8 cellular contexts compared by ENCODE assay signal in the genomic region with DNA sequence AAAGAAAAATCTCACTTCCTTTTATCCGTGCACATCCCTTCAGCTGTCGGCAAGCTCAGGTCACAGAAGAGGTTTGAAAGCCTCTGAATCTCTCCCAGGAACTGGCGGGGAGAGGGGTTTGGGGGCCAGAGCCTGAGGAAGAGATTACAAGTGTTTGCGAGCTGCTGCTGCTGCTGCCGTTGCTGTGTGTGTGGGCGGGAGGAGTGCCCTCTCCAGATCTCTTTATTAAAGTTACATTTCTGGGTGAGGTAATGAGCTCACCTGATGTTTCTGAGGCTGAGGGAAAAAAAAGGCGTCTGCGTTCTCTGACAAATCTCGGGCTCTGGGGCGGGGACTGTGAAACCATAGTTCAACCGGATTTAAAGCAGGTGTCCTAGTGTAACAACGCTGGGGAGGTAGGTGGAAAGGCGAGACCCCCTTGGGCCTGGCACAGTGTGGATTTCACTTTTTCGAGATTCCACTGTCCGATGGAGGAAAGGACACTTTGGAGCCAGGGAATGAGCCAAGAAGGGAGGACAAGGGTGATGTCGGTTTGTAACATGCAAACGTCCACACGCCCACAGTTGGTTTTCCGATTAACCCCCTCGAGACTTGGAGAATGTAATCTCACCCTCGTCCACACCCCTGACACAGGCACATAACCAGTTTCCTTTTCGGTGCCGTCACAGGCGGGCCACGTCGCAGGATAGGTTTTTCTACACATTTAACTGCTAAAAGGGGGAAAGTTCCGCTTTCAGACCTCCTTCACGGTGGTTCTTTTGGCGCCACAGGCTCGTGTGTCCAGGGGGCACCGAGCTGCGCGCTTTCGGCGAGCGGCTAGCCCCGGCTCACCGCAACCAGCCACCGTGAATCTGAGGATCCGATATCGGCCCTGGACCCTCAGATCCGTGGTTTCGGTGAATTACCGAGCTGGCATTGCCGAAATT. TPM values are rescaled to one million over a fixed set of nuclear protein-coding genes. Genes with fewer than 3 reads are reported as not detected.
DNase-seq lines count a peak whose midpoint lies in the region; ATAC-seq and TF ChIP-seq lines count a peak whose summit lies in the region.

No MANE protein-coding gene starts in this region.

- peak overlapping the region; percentile 78 for H3K27ac ChIP-seq in HCT116 (ENCODE audit: low read depth, low read length)
- H3K27ac ChIP-seq in MM.1S (ENCODE audit: low read length): peak overlapping the region; percentile 89
- no peak overlapping the region for H3K27ac ChIP-seq in right cardiac atrium (ENCODE audit: low read length)
- H3K27ac ChIP-seq in psoas muscle: no peak overlapping the region

- H4K20me1 ChIP-seq in HCT116 (ENCODE audit: insufficient read depth) (no peaks in the 10 kb centered on the region), MM.1S (ENCODE audit: insufficient read depth, low read length) (no peaks in the 10 kb centered on the region)

- H3K79me2 ChIP-seq in HCT116 (ENCODE audit: insufficient read depth, low read length) (peaks cover 70% of the 10 kb centered on the region), MM.1S (ENCODE audit: low read length) (0 out of 2 replicates have a peak, but pooled peaks cover 6% of the 10 kb centered on the region)

- intact Hi-C loops in HCT116 (cut with micrococcal nuclease) (loop anchor here (2.0 to 10.0 kb wide), 5 partner anchors 32 to 1377 kb away; no protein-coding TSS in a partner anchor), right cardiac atrium (cut with DNase I) (loop anchor here in 1 of 4 donors (10.0 kb wide), 1 partner anchor 156 kb away; no protein-coding TSS in a partner anchor), psoas muscle (cut with DNase I) (no loop called here)

- BruUV-seq in HCT116 (replicated peaks; lab: Mats Ljungman, UMichigan): TSS peak; percentile 30

- POLR2A ChIA-PET in HCT116 (lab: Charles Lee): interaction anchor here (1.1 to 2.4 kb wide), 4 partner anchors 10 to 932 kb away, joined by 3 to 8 read pairs (median 4); no protein-coding TSS in a partner anchor

- no peak for TF ChIP-seq POLR2A in HCT116 (IDR thresholded peaks at IDR 0.05; ENCODE audit: borderline replicate concordance, extremely low read depth, insufficient read depth, insufficient read length)

- H3K36me3 ChIP-seq in GM06990 (ENCODE audit: control insufficient read depth, insufficient read depth, low read length): no peaks in the 10 kb centered on the region
- H3K36me3 ChIP-seq in HCT116 (ENCODE audit: control insufficient read depth in 1 of 2, insufficient read depth in 2 of 2, low read length in 2 of 2): no peaks in the 10 kb centered on the region
- H3K36me3 ChIP-seq in MM.1S (replicated peaks; ENCODE audit: insufficient read depth, low read length): no peaks in the 10 kb centered on the region
- H3K36me3 ChIP-seq in adipocyte (ENCODE audit: control insufficient read depth, insufficient read depth, low read length, severe bottlenecking): no peaks in the 10 kb centered on the region
- H3K36me3 ChIP-seq in psoas muscle (ENCODE audit: insufficient read depth in 1 of 2, low read depth in 1 of 2): no peaks in the 10 kb centered on the region

- H3K4me3 ChIP-seq in GM06990 (replicated peaks; ENCODE audit: low read depth, low read length) (peak overlapping the region; percentile 80), HCT116 (replicated peaks in 1 of 2; ENCODE audit: low read depth in 1 of 2, low read length in 2 of 2) (peak overlapping the region; percentile 74 to 91), MM.1S (ENCODE audit: low read length) (peak overlapping the region; percentile 96), adipocyte (ENCODE audit: low read length) (peak overlapping the region; percentile 97), right cardiac atrium (ENCODE audit: low read length) (peak overlapping the region; percentile 51), psoas muscle (peak overlapping the region; percentile 73)

- no peaks in the 10 kb centered on the region for H3K9me2 ChIP-seq in HCT116 (ENCODE audit: insufficient read depth)
- H3K9me2 ChIP-seq in MM.1S (replicated peaks; ENCODE audit: insufficient read depth, low read length): no peaks in the 10 kb centered on the region

- under 1% methylated on average over 45 of the region's 45 CpGs for WGBS in right cardiac atrium
- 3 to 7% (median 4%) methylated on average over 45 of the region's 45 CpGs for WGBS in psoas muscle, 3 donors

- DNase-seq in GM06990 (ENCODE audit: extremely low read depth, insufficient read length) (peak; percentile 85), HCT116 (ENCODE audit: low read depth, low spot score) (peak; percentile 75), MM.1S (peak; percentile 84), SW480 (ENCODE audit: low spot score) (peak; percentile 72), adipocyte (ENCODE audit: low read depth) (peak; percentile 64), right cardiac atrium (peak; percentile 20 to 62 (median 51)), psoas muscle (peak; percentile 21 to 48), GM19240 (ENCODE audit: insufficient read length, low spot score) (no peak)

- CTCF ChIA-PET in HCT116 (lab: Charles Lee): interaction anchor here (1.0 to 3.7 kb wide), 4 partner anchors 46 to 1267 kb away, joined by 3 to 20 read pairs (median 4); no protein-coding TSS in a partner anchor

- peak overlapping the region; percentile 98 for H3K4me2 ChIP-seq in HCT116 (ENCODE audit: low read length)
- peak overlapping the region; percentile 96 for H3K4me2 ChIP-seq in MM.1S (ENCODE audit: low read depth, low read length)

- H3K9ac ChIP-seq in HCT116 (ENCODE audit: low read length): peak overlapping the region; percentile 86
- H3K9ac ChIP-seq in MM.1S (ENCODE audit: low read length): peak overlapping the region; percentile 87
- H3K9ac ChIP-seq in adipocyte (ENCODE audit: low read length): peak overlapping the region; percentile 95

- no peak for TF ChIP-seq RAD21 in HCT116 (IDR thresholded peaks at IDR 0.05; ENCODE audit: low read depth)

- ATAC-seq in HCT116 (peak; percentile 2; the same call in 1 of the 2 replicates), right cardiac atrium (no peak), psoas muscle (peak in 1 of 4 donors; percentile 8)

- H3K4me1 ChIP-seq in HCT116 (ENCODE audit: control insufficient read depth in 1 of 2, insufficient read depth in 2 of 2, low read length in 2 of 2) (peaks cover 13 to 35% of the 10 kb centered on the region in 2 experiments; a peak in 3 of 4 replicates), MM.1S (ENCODE audit: low read length) (peaks cover 10% of the 10 kb centered on the region), adipocyte (ENCODE audit: control insufficient read depth, insufficient read depth, low read length) (peaks cover 33% of the 10 kb centered on the region), right cardiac atrium (ENCODE audit: control insufficient read depth, insufficient read depth, low read length) (no peaks in the 10 kb centered on the region), psoas muscle (peaks cover 20% of the 10 kb centered on the region)

- no peaks in the 10 kb centered on the region for H3K9me3 ChIP-seq in HCT116 (ENCODE audit: control insufficient read depth in 1 of 2, insufficient read depth in 1 of 2, low read depth in 1 of 2, low read length in 2 of 2)
- no peaks in the 10 kb centered on the region for H3K9me3 ChIP-seq in MM.1S (replicated peaks; ENCODE audit: insufficient read depth, low read length)
- no peaks in the 10 kb centered on the region for H3K9me3 ChIP-seq in adipocyte (ENCODE audit: control insufficient read depth, low read length)
- no peaks in the 10 kb centered on the region for H3K9me3 ChIP-seq in right cardiac atrium (ENCODE audit: control insufficient read depth, low read length)
- no peaks in the 10 kb centered on the region for H3K9me3 ChIP-seq in psoas muscle

- H2AFZ ChIP-seq in HCT116 (ENCODE audit: low read depth, low read length, poor library complexity, severe bottlenecking) (peak overlapping the region; percentile 33), MM.1S (ENCODE audit: low read length) (peak overlapping the region; percentile 95)

- RAD21 ChIA-PET in HCT116 (lab: Charles Lee; ENCODE audit: low non-redundant PET in 1 of 2, low total read pairs in 2 of 2, uncharacterized antibody in 2 of 2, unreplicated experiment in 2 of 2): no interaction called here

- peaks cover 35% of the 10 kb centered on the region for H3F3A ChIP-seq in MM.1S (ENCODE audit: insufficient read depth, low read length)

- TF ChIP-seq CTCF in GM06990 (IDR thresholded peaks at IDR 0.05; ENCODE audit: insufficient read depth, low read length, poor library complexity, severe bottlenecking): no peak
- TF ChIP-seq CTCF in HCT116 (IDR thresholded peaks at IDR 0.05 in 2 of 3, conservative IDR thresholded peaks at IDR 0.05 in 1 of 3; ENCODE audit: borderline replicate concordance in 1 of 3, insufficient read depth in 1 of 3, low read depth in 2 of 3, low read length in 2 of 3): no peak
- no peak for TF ChIP-seq CTCF in MM.1S (IDR thresholded peaks at IDR 0.05; ENCODE audit: low read length)
- TF ChIP-seq CTCF in psoas muscle (IDR thresholded peaks at IDR 0.05): no peak

- no peaks in the 10 kb centered on the region for H3K27me3 ChIP-seq in GM06990 (replicated peaks; ENCODE audit: control insufficient read depth, insufficient read depth, low read length)
- no peaks in the 10 kb centered on the region for H3K27me3 ChIP-seq in HCT116 (ENCODE audit: insufficient read depth, low read length)
- H3K27me3 ChIP-seq in MM.1S (replicated peaks; ENCODE audit: insufficient read depth, low read length): peaks cover 6% of the 10 kb centered on the region; the same call in 1 of the 2 replicates
- H3K27me3 ChIP-seq in adipocyte (replicated peaks; ENCODE audit: control insufficient read depth, insufficient read depth, low read length): no peaks in the 10 kb centered on the region
- H3K27me3 ChIP-seq in right cardiac atrium (ENCODE audit: control insufficient read depth, insufficient read depth): no peaks in the 10 kb centered on the region
- H3K27me3 ChIP-seq in psoas muscle (ENCODE audit: insufficient read depth in 3 of 3, low read length in 2 of 3): peaks cover 0 to 69% (median 8%) of the 10 kb centered on the region in 3 donors

TF ChIP-seq in HCT116, 20 proteins besides CTCF, POLR2A, EP300 and RAD21 (continues in another document):
- no peak for TF ChIP-seq JUND (IDR thresholded peaks at IDR 0.05)

RNA-seq across cellular contexts. Expression of a gene that starts 2.1 kb away (rescaled TPM):
- total RNA-seq in HCT116 (2021; ENCODE audit: unreplicated experiment) (56.7 TPM), right cardiac atrium (10 to 100 TPM; 14.4 to 50.9 (median 18.4) TPM), psoas muscle (1 to 10 TPM in 3 of 4 donors, under 1 TPM in 1; 0.42 to 1.5 (median 1.2) TPM)
- 41.7 and 41.9 TPM in 2 replicates for polyA plus RNA-seq in HCT116 (2012)
- polyA plus RNA-seq in right cardiac atrium (5.3 TPM), psoas muscle (under 1 TPM; 0.44 to 0.70 (median 0.48) TPM)

Comparison
In these comparisons a context has a peak if more than half of its experiments do, and no peak if none do; other contexts are left out.
1. H3K27ac ChIP-seq: peak in HCT116 (single experiment) and MM.1S (single experiment); none in right cardiac atrium (single experiment) and psoas muscle (single experiment).
2. RNA of a gene that starts 2.1 kb away (total RNA-seq): 56.7 TPM in HCT116 (single experiment) and 14.4 to 50.9 TPM in right cardiac atrium; 0.42 to 1.5 TPM in psoas muscle; every median in the first group is over 4 times any median in the second.
3. Peak in every context shown above with its lines, with median percentiles within 50 percentile points of each other: H3K4me3 ChIP-seq and H3K9ac ChIP-seq.